ENCODE assay signal across 16 cellular contexts in the genomic region with DNA sequence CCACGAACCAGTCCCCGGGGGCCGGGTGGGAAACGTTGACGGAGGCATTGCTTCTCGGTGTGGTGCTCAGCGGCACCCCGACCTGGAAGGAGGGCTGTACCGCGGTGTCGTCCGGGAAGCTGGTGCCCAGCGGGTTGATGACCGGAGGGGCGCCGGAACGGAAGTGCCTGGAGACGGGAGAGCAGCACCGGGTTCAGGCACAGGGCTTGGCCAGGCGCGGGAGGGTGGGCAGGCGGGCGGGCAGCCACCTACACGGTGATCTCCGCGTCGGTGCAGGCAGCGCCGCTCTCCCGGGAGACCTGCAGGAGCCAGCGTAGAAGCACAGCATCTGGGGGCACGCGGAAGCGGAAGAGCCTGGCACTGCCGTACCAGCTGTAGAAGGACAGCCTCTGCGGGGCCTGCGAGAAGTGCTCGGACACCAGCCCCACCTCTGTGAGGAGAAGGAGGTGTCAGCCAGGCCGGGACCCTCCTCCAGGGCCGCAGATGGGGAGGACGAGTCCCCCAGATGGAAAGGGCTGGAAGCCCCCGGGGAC. TPM values are rescaled to one million over a fixed set of nuclear protein-coding genes. Genes with fewer than 3 reads are reported as not detected.
A peak's percentile ranks its signal among the peaks of the same experiment; 100 is the strongest.
DNase-seq lines count a peak whose midpoint lies in the region; ATAC-seq and TF ChIP-seq lines count a peak whose summit lies in the region.
"Had no signal": no experiment of that assay in that cellular context is flagged by ENCODE, and none has a peak within 500 bp of the region (broad histone marks: within the 10 kb centered on the region; RNA-seq: fewer than 3 reads in every experiment).

No MANE protein-coding gene starts in this region.

- peaks cover 9% of the 10 kb centered on the region for H3K36me3 ChIP-seq in mucosa of descending colon (ENCODE audit: low read depth)

- no peak overlapping the region for H3K4me3 Mint-ChIP-seq in activated CD8-positive, alpha-beta memory T cell treated with anti-CD3 and anti-CD28 coated beads, Interleukin-2, amount 10 ng/mL, durations not matched to agents 7 days and 5 days
- H3K4me3 Mint-ChIP-seq in chondrocyte (ENCODE audit: unreplicated experiment) (no peak overlapping the region), Calu3 (ENCODE audit: low read depth, unreplicated experiment) (no peak overlapping the region)
- H3K4me3 Mint-ChIP-seq: CD14-positive monocyte, H9 had no signal

- H3K9me3 Mint-ChIP-seq in activated CD8-positive, alpha-beta memory T cell treated with anti-CD3 and anti-CD28 coated beads, Interleukin-2, amount 10 ng/mL, durations not matched to agents 7 days and 5 days (ENCODE audit: low read depth) = no peaks in the 10 kb centered on the region
- H3K9me3 Mint-ChIP-seq in chondrocyte (ENCODE audit: low read depth) (no peaks in the 10 kb centered on the region), Calu3 (ENCODE audit: low read depth, unreplicated experiment) (no peaks in the 10 kb centered on the region)
- H3K9me3 Mint-ChIP-seq: CD14-positive monocyte; CD4-positive, alpha-beta memory T cell; H9 had no signal

- no peak overlapping the region for H3K27ac Mint-ChIP-seq in activated CD8-positive, alpha-beta memory T cell treated with anti-CD3 and anti-CD28 coated beads, Interleukin-2, amount 10 ng/mL, durations not matched to agents 7 days and 5 days
- H3K27ac Mint-ChIP-seq in chondrocyte (ENCODE audit: unreplicated experiment) = no peak overlapping the region
- H3K27ac Mint-ChIP-seq in Calu3 (ENCODE audit: unreplicated experiment) = no peak overlapping the region
- H3K27ac Mint-ChIP-seq: CD14-positive monocyte, H9 had no signal

- no peaks in the 10 kb centered on the region for H3K9me3 ChIP-seq in mucosa of descending colon
- H3K9me3 ChIP-seq: A549, BLaER1 had no signal

- TF ChIP-seq CTCF in chondrocyte (IDR thresholded peaks at IDR 0.05) (no peak), mucosa of descending colon (IDR thresholded peaks at IDR 0.05) (no peak), Calu3 (IDR thresholded peaks at IDR 0.05; ENCODE audit: unreplicated experiment) (no peak)

- peaks cover 8% of the 10 kb centered on the region for H3K4me1 Mint-ChIP-seq in activated CD8-positive, alpha-beta memory T cell treated with anti-CD3 and anti-CD28 coated beads, Interleukin-2, amount 10 ng/mL, durations not matched to agents 7 days and 5 days
- H3K4me1 Mint-ChIP-seq in chondrocyte (ENCODE audit: low read depth) = peaks cover 8% of the 10 kb centered on the region
- no peaks in the 10 kb centered on the region for H3K4me1 Mint-ChIP-seq in Calu3 (ENCODE audit: low read depth, unreplicated experiment)

- no peak for ATAC-seq in activated CD8-positive, alpha-beta memory T cell treated with anti-CD3 and anti-CD28 coated beads, Interleukin-2, amount 10 ng/mL, durations not matched to agents 7 days and 5 days
- ATAC-seq in mucosa of descending colon = no peak
- no peak for ATAC-seq in HG02798 (IDR thresholded peaks at IDR 0.05; ENCODE audit: poor library complexity, unreplicated experiment)
- ATAC-seq: A549, GM12878 had no signal

- intact Hi-C loops in mucosa of descending colon (cut with DNase I, micrococcal nuclease) (no loop called here), Calu3 (cut with micrococcal nuclease; ENCODE audit: unreplicated experiment) (no loop called here)

- H3K27me3 Mint-ChIP-seq in activated CD8-positive, alpha-beta memory T cell treated with anti-CD3 and anti-CD28 coated beads, Interleukin-2, amount 10 ng/mL, durations not matched to agents 7 days and 5 days = no peaks in the 10 kb centered on the region
- H3K27me3 Mint-ChIP-seq in chondrocyte (ENCODE audit: low read depth) (no peaks in the 10 kb centered on the region), Calu3 (ENCODE audit: unreplicated experiment) (no peaks in the 10 kb centered on the region)
- H3K27me3 Mint-ChIP-seq: CD4-positive, alpha-beta memory T cell had no signal

- CTCF ChIA-PET in activated CD8-positive, alpha-beta memory T cell treated with anti-CD3 and anti-CD28 coated beads, Interleukin-2, amount 10 ng/mL, durations not matched to agents 7 days and 5 days (lab: Charles Lee) = no interaction called here
- CTCF ChIA-PET in Calu3 (lab: Charles Lee) = no interaction called here

- peaks cover 1% of the 10 kb centered on the region for H3K36me3 Mint-ChIP-seq in activated CD8-positive, alpha-beta memory T cell treated with anti-CD3 and anti-CD28 coated beads, Interleukin-2, amount 10 ng/mL, durations not matched to agents 7 days and 5 days
- peaks cover 5% of the 10 kb centered on the region for H3K36me3 Mint-ChIP-seq in chondrocyte (ENCODE audit: low read depth)
- peaks cover 38% of the 10 kb centered on the region for H3K36me3 Mint-ChIP-seq in Calu3 (ENCODE audit: insufficient read depth, unreplicated experiment)

- DNase-seq in activated CD8-positive, alpha-beta memory T cell treated with anti-CD3 and anti-CD28 coated beads, Interleukin-2, amount 10 ng/mL, durations not matched to agents 7 days and 5 days = peak; percentile 39
- DNase-seq in activated CD8-positive, alpha-beta memory T cell treated with anti-CD3 and anti-CD28 coated beads, Interleukin-2, amount 50 U/mL, for 4 hours = no peak
- peak; percentile 92 for DNase-seq in chondrocyte (ENCODE audit: low spot score)
- peak in 2 of 3 donors; percentile 34 to 58 for DNase-seq in mucosa of descending colon
- no peak for DNase-seq in Calu3
- DNase-seq in NCI-H82 (lab: John Stamatoyannopoulos, UW) = no peak
- DNase-seq: AML-193; CD4-positive, alpha-beta memory T cell; DND-41; EL; H9 had no signal

- H3K4me3 ChIP-seq in mucosa of descending colon = no peak overlapping the region
- H3K4me3 ChIP-seq: A549, BLaER1, GM12878 had no signal

- H3K4me1 ChIP-seq in mucosa of descending colon (ENCODE audit: low read depth) = peaks cover 18% of the 10 kb centered on the region

- BruUV-seq in Calu3 (replicated peaks; lab: Mats Ljungman, UMichigan) = no TSS peak

RNA-seq across cellular contexts. Expression of a gene that starts 4.3 kb away (rescaled TPM):
- total RNA-seq in activated CD8-positive, alpha-beta memory T cell treated with anti-CD3 and anti-CD28 coated beads, Interleukin-2, amount 10 ng/mL, durations not matched to agents 7 days and 5 days = 10 to 100 TPM; 46.6 to 50.4 TPM
- total RNA-seq in chondrocyte (49.5 to 61.2 TPM (median 59.7 TPM) in 3 replicates), mucosa of descending colon (100 to 1,000 TPM in 1 of 3 donors, 10 to 100 TPM in 2; 77.3 to 134 (median 95.7) TPM), Calu3 (2022) (70.0 and 78.5 TPM in 2 replicates)

RNA-seq across cellular contexts. Expression of a gene that starts 7.1 kb away (rescaled TPM):
- 10 to 100 TPM; 89.0 to 90.7 TPM for total RNA-seq in activated CD8-positive, alpha-beta memory T cell treated with anti-CD3 and anti-CD28 coated beads, Interleukin-2, amount 10 ng/mL, durations not matched to agents 7 days and 5 days
- total RNA-seq in chondrocyte = 53.4 to 57.7 TPM (median 54.7 TPM) in 3 replicates
- total RNA-seq in mucosa of descending colon = 10 to 100 TPM; 39.7 to 53.8 (median 49.1) TPM
- 115 and 126 TPM in 2 replicates for total RNA-seq in Calu3 (2022)

RNA-seq across cellular contexts. Expression of a gene that starts 19.5 kb away (rescaled TPM):
- 1 to 10 TPM; 6.7 to 7.0 TPM for total RNA-seq in activated CD8-positive, alpha-beta memory T cell treated with anti-CD3 and anti-CD28 coated beads, Interleukin-2, amount 10 ng/mL, durations not matched to agents 7 days and 5 days
- total RNA-seq in chondrocyte = 176 to 246 TPM (median 231 TPM) in 3 replicates
- 100 to 1,000 TPM in 1 of 3 donors, 10 to 100 TPM in 2; 24.5 to 125 (median 43.6) TPM for total RNA-seq in mucosa of descending colon
- 88.2 and 96.5 TPM in 2 replicates for total RNA-seq in Calu3 (2022)

RNA-seq across cellular contexts. Expression of a gene that starts 24.2 kb away (rescaled TPM):
- total RNA-seq in activated CD8-positive, alpha-beta memory T cell treated with anti-CD3 and anti-CD28 coated beads, Interleukin-2, amount 10 ng/mL, durations not matched to agents 7 days and 5 days = 1 to 10 TPM; 5.9 to 6.3 TPM
- total RNA-seq in chondrocyte (21.8 to 25.1 TPM (median 22.2 TPM) in 3 replicates), mucosa of descending colon (10 to 100 TPM; 39.5 to 64.3 (median 56.0) TPM), Calu3 (2022) (41.2 and 49.6 TPM in 2 replicates)

RNA-seq across cellular contexts. Expression of a gene that starts 25.0 kb away (rescaled TPM):
- total RNA-seq in activated CD8-positive, alpha-beta memory T cell treated with anti-CD3 and anti-CD28 coated beads, Interleukin-2, amount 10 ng/mL, durations not matched to agents 7 days and 5 days = 10 to 100 TPM; 22.3 to 25.7 TPM
- total RNA-seq in chondrocyte = 19.8 to 27.2 TPM (median 26.9 TPM) in 3 replicates
- total RNA-seq in mucosa of descending colon = 10 to 100 TPM; 33.0 to 46.3 (median 40.0) TPM
- total RNA-seq in Calu3 (2022) = 49.8 and 52.5 TPM in 2 replicates

Comparison
In these comparisons a context has a peak if more than half of its experiments do, and no peak if none do; other contexts are left out.
1. DNase-seq: peak in activated CD8-positive, alpha-beta memory T cell treated with anti-CD3 and anti-CD28 coated beads, Interleukin-2, amount 10 ng/mL, durations not matched to agents 7 days and 5 days (single experiment), chondrocyte (single experiment) and mucosa of descending colon (2 of 3); none in activated CD8-positive, alpha-beta memory T cell treated with anti-CD3 and anti-CD28 coated beads, Interleukin-2, amount 50 U/mL, for 4 hours (single experiment), Calu3 (single experiment) and NCI-H82 (single experiment).